Comparison of ENCODE assay signal across 8 cellular contexts in the genomic region with DNA sequence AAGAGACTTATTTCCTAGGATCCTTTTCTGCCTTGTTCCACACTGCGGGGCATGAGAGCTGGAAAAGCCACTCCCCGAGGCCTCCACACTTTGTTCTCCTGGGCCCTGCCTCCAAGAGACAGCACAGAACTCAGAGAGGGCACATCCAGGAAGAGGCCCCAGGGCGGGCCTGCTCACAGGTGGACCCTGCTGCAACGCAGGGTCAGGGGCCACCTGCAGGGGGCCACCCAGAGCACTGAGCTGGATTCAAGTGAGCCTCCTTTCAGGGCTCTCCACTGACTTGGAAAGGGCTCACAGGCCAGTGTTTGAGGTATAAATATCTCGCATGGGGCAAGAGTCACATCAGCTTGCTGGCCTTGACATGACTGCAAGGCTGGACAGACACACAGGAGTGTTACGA. TPM values are rescaled to one million over a fixed set of nuclear protein-coding genes. Genes with fewer than 3 reads are reported as not detected.
A peak's percentile ranks its signal among the peaks of the same experiment; 100 is the strongest.
DNase-seq lines count a peak whose midpoint lies in the region; ATAC-seq, FAIRE-seq and TF ChIP-seq lines count a peak whose summit lies in the region.

No MANE protein-coding gene starts in this region.

- H3K9me1 ChIP-seq in endothelial cell of umbilical vein (replicated peaks; ENCODE audit: control insufficient read depth, extremely low read depth, insufficient read depth, low read length), result no peaks in the 10 kb centered on the region

- no peaks in the 10 kb centered on the region for H3K79me2 ChIP-seq in endothelial cell of umbilical vein (ENCODE audit: control insufficient read depth, insufficient read depth, low read length)

- H3K27ac ChIP-seq in Panc1 (ENCODE audit: low read length) (no peak overlapping the region), endothelial cell of umbilical vein (ENCODE audit: insufficient read depth, low read depth, low read length) (no peak overlapping the region), upper lobe of right lung (no peak overlapping the region)

- H3K9me3 ChIP-seq in Panc1 (ENCODE audit: control insufficient read depth, insufficient read depth, low read depth, low read length) (no peaks in the 10 kb centered on the region), endothelial cell of umbilical vein (replicated peaks; ENCODE audit: control insufficient read depth, insufficient read depth, low read length) (no peaks in the 10 kb centered on the region), upper lobe of right lung (no peaks in the 10 kb centered on the region)

- FAIRE-seq in endothelial cell of umbilical vein (lab: Jason Lieb, UNC), result no peak

- POLR2A ChIA-PET in Panc1 (lab: Charles Lee), result no interaction called here
- POLR2A ChIA-PET in endothelial cell of umbilical vein (lab: Charles Lee), result no interaction called here

- peaks cover 2% of the 10 kb centered on the region for H4K20me1 ChIP-seq in endothelial cell of umbilical vein (replicated peaks; ENCODE audit: control insufficient read depth, extremely low read depth, insufficient read depth, low read length)

- H3K9ac ChIP-seq in endothelial cell of umbilical vein (replicated peaks; ENCODE audit: extremely low read depth, insufficient read depth, low read length), result no peak overlapping the region

- no peak for TF ChIP-seq POLR2A in endothelial cell of umbilical vein (IDR thresholded peaks at IDR 0.05; ENCODE audit: low read depth, low read length)

- H3K27me3 ChIP-seq in Panc1 (ENCODE audit: control insufficient read depth, insufficient read depth, low read length) (peaks cover 11% of the 10 kb centered on the region), endothelial cell of umbilical vein (ENCODE audit: control insufficient read depth in 2 of 2, insufficient read depth in 2 of 2, low read length in 2 of 2) (peaks cover 18 to 24% of the 10 kb centered on the region in 2 experiments), upper lobe of right lung (no peaks in the 10 kb centered on the region)

- peak; percentile 25 for DNase-seq in stimulated activated CD4-positive, alpha-beta T cell treated with anti-CD3 and anti-CD28 coated beads, Interleukin-4, amount 100 ng/mL, for 1 hour
- no peak for DNase-seq in stimulated activated CD4-positive, alpha-beta T cell treated with anti-CD3 and anti-CD28 coated beads, Interleukin-4, amount 100 ng/mL, for 24 hours
- DNase-seq in Panc1 (ENCODE audit: low read depth, low spot score), result no peak
- DNase-seq in endothelial cell of umbilical vein (ENCODE audit: low read depth, low spot score), result no peak
- no peak for DNase-seq in upper lobe of right lung
- no peak for DNase-seq in NCI-H2227 treated with DMSO at 0.1 percent for 48 hours (lab: John Stamatoyannopoulos, UW)

- BruUV-seq in Panc1 (replicated peaks; lab: Mats Ljungman, UMichigan) (no TSS peak), endothelial cell of umbilical vein (replicated peaks; lab: Mats Ljungman, UMichigan) (no TSS peak)

- no peaks in the 10 kb centered on the region for H3K4me1 ChIP-seq in Panc1 (ENCODE audit: control insufficient read depth, insufficient read depth, low read length)
- H3K4me1 ChIP-seq in endothelial cell of umbilical vein (ENCODE audit: control insufficient read depth, extremely low read depth, insufficient read depth, low read length), result no peaks in the 10 kb centered on the region
- peaks cover 31% of the 10 kb centered on the region for H3K4me1 ChIP-seq in upper lobe of right lung

- dilution Hi-C loops in endothelial cell of umbilical vein (cut with MboI; ENCODE audit: extremely low pct_ligation_motif_present, low sequenced_read_pairs), result no loop called here

- H3K4me3 ChIP-seq in Panc1 (ENCODE audit: low read depth in 2 of 2, low read length in 2 of 2) (no peak overlapping the region), endothelial cell of umbilical vein (replicated peaks in 1 of 3; ENCODE audit: insufficient read depth in 1 of 3, low read depth in 1 of 3, low read length in 3 of 3) (no peak overlapping the region), upper lobe of right lung (no peak overlapping the region)

- ATAC-seq in Panc1 (no peak), upper lobe of right lung (no peak), HG03457 (IDR thresholded peaks at IDR 0.05; ENCODE audit: unreplicated experiment) (no peak), HG02852 (IDR thresholded peaks at IDR 0.05; ENCODE audit: unreplicated experiment) (no peak)

- H3K4me2 ChIP-seq in endothelial cell of umbilical vein (ENCODE audit: insufficient read depth, low read length), result no peak overlapping the region

- H3K36me3 ChIP-seq in Panc1 (ENCODE audit: control insufficient read depth, insufficient read depth, low read length) (no peaks in the 10 kb centered on the region; the same call in 1 of the 2 replicates), endothelial cell of umbilical vein (ENCODE audit: control insufficient read depth in 2 of 2, extremely low read depth in 1 of 2, insufficient read depth in 2 of 2, low read length in 2 of 2) (no peaks in the 10 kb centered on the region), upper lobe of right lung (peaks cover 19% of the 10 kb centered on the region)

- peak; percentile 45 for TF ChIP-seq CTCF in Panc1 (IDR thresholded peaks at IDR 0.05)
- TF ChIP-seq CTCF in endothelial cell of umbilical vein (IDR thresholded peaks at IDR 0.05; ENCODE audit: extremely low read depth in 1 of 2, insufficient read depth in 1 of 2, low read depth in 1 of 2, low read length in 2 of 2), result peak; percentile 11 to 40
- peak; percentile 31 for TF ChIP-seq CTCF in upper lobe of right lung (IDR thresholded peaks at IDR 0.05)

- CTCF ChIA-PET in Panc1 (lab: Charles Lee), result interaction anchor here (0.8 to 2.8 kb wide), 2 partner anchors 184 to 186 kb away, joined by 4 to 13 read pairs; no protein-coding TSS in a partner anchor
- CTCF ChIA-PET in endothelial cell of umbilical vein (lab: Charles Lee), result interaction anchor here (0.7 to 18.9 kb wide), 7 partner anchors 9 to 241 kb away, joined by 3 to 891 read pairs (median 7); a partner anchor contains a TSS

- intact Hi-C loops in Panc1 (cut with micrococcal nuclease; ENCODE audit: unreplicated experiment) (loop anchor here (10.0 kb wide), 1 partner anchor 515 kb away; no protein-coding TSS in a partner anchor), endothelial cell of umbilical vein (cut with micrococcal nuclease) (loop anchor here (5.0 kb wide), 2 partner anchors 152 to 512 kb away; no protein-coding TSS in a partner anchor), upper lobe of right lung (cut with DNase I) (no loop called here)

- in situ Hi-C loops in Panc1 (cut with HindIII; ENCODE audit: low pct_unique_long_range_greater_than_20kb, low sequenced_read_pairs), result no loop called here

- no peak overlapping the region for H2AFZ ChIP-seq in endothelial cell of umbilical vein (ENCODE audit: low read depth, low read length)

TF ChIP-seq in endothelial cell of umbilical vein, 7 proteins besides CTCF, POLR2A, EP300 and RAD21:
- TF ChIP-seq, protein P1, sequence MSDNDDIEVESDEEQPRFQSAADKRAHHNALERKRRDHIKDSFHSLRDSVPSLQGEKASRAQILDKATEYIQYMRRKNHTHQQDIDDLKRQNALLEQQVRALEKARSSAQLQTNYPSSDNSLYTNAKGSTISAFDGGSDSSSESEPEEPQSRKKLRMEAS (IDR thresholded peaks at IDR 0.05; ENCODE audit: insufficient read depth, insufficient read length), result no peak
- TF ChIP-seq GATA2 (IDR thresholded peaks at IDR 0.05; ENCODE audit: insufficient read depth, insufficient read length, low read depth, low read length) (no peak), POLR2AphosphoS5 (IDR thresholded peaks at IDR 0.05; ENCODE audit: insufficient read depth, low read depth, low read length) (no peak), MYC (IDR thresholded peaks at IDR 0.05; ENCODE audit: low read depth, low read length) (no peak), EZH2 (IDR thresholded peaks at IDR 0.05; ENCODE audit: borderline replicate concordance, low read depth, low read length, severe bottlenecking) (no peak), JUN (IDR thresholded peaks at IDR 0.05; ENCODE audit: borderline replicate concordance, insufficient read depth, insufficient read length, low read depth) (no peak), FOS (IDR thresholded peaks at IDR 0.05; ENCODE audit: borderline replicate concordance, insufficient read depth, low read length) (no peak)

RNA-seq across cellular contexts. Expression of a gene that starts 4.8 kb away (rescaled TPM):
- 0.23 TPM for total RNA-seq in Panc1 (2021; ENCODE audit: unreplicated experiment)
- 0.42 TPM for polyA plus RNA-seq in Panc1 (2012; ENCODE audit: insufficient read length)
- not detected in 2 replicates for total RNA-seq in endothelial cell of umbilical vein
- polyA plus RNA-seq in endothelial cell of umbilical vein, result not detected in 2 replicates
- not detected in 2 replicates for polyA plus RNA-seq in endothelial cell of umbilical vein (2011; cell fraction: cytosol; rRNA removed)
- polyA plus RNA-seq in endothelial cell of umbilical vein (2011; cell fraction: nucleus; rRNA removed), result not detected in 2 replicates
- not detected in 2 replicates for polyA plus RNA-seq in endothelial cell of umbilical vein (2012)
- not detected in 2 replicates for polyA minus RNA-seq in endothelial cell of umbilical vein
- polyA minus RNA-seq in endothelial cell of umbilical vein (2011; cell fraction: cytosol; rRNA and poly(A)+ RNA removed), result 8.4 TPM
- polyA minus RNA-seq in endothelial cell of umbilical vein (2011; cell fraction: nucleus; rRNA and poly(A)+ RNA removed), result not detected in 2 replicates
- total RNA-seq in upper lobe of right lung, result 12.0 TPM

RNA-seq across cellular contexts. Expression of a gene that starts 10.3 kb away (rescaled TPM):
- total RNA-seq in Panc1 (2021; ENCODE audit: unreplicated experiment), result 1.2 TPM
- 0.53 TPM for polyA plus RNA-seq in Panc1 (2012; ENCODE audit: insufficient read length)
- 1.3 and 1.9 TPM in 2 replicates for total RNA-seq in endothelial cell of umbilical vein
- polyA plus RNA-seq in endothelial cell of umbilical vein, result 0.38 and 0.59 TPM in 2 replicates
- polyA plus RNA-seq in endothelial cell of umbilical vein (2011; cell fraction: cytosol; rRNA removed), result 0.57 and 0.62 TPM in 2 replicates
- polyA plus RNA-seq in endothelial cell of umbilical vein (2011; cell fraction: nucleus; rRNA removed), result 1.6 and 1.8 TPM in 2 replicates
- 0.86 and 1.1 TPM in 2 replicates for polyA plus RNA-seq in endothelial cell of umbilical vein (2012)
- polyA minus RNA-seq in endothelial cell of umbilical vein, result 1.2 and 1.3 TPM in 2 replicates
- polyA minus RNA-seq in endothelial cell of umbilical vein (2011; cell fraction: cytosol; rRNA and poly(A)+ RNA removed), result 1.1 TPM
- polyA minus RNA-seq in endothelial cell of umbilical vein (2011; cell fraction: nucleus; rRNA and poly(A)+ RNA removed), result 0.67 and 0.87 TPM in 2 replicates
- 12.8 TPM for total RNA-seq in upper lobe of right lung

Comparison
In these comparisons a context has a peak if more than half of its experiments do, and no peak if none do; other contexts are left out.
1. RNA of a gene that starts 4.8 kb away (total RNA-seq): 12.0 TPM in upper lobe of right lung (single experiment); 0.23 TPM in Panc1 (single experiment) and not detected in endothelial cell of umbilical vein; every median in the first group is over 10 times any median in the second.
2. Peak in every context shown above with its lines, with median percentiles within 50 percentile points of each other: CTCF ChIP-seq.